21 cellular contexts compared by ENCODE assay signal in the genomic region with DNA sequence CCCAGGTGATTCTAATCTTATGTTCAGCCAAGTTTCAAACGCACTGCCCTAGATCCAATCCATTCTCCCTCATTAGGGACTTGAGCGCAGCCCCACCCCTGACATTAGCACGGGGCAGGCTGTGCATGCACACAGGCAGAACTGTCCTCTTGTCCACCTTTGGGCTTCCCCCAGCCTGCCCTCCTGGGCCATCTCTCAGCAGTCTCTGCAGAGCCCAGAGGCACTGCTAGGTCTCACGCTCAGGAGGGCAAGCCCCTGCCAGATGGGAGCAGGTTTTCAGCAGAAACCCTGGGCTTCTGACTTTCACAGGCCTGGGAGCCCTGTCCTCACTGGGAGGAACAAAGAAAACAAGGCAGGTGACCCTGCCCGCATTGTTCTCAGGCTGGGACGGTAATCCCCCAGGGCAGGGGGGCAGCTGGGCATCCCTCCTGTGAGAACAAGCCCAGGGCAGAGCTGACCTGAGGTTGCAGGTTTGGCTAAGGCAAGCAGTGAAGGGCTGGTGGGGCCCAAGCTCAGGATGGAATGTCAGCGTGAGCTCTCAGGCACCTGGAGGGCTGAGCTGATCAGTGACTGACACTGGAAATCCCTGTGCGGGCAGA. TPM values are rescaled to one million over a fixed set of nuclear protein-coding genes. Genes with fewer than 3 reads are reported as not detected.
DNase-seq lines count a peak whose midpoint lies in the region; ATAC-seq and TF ChIP-seq lines count a peak whose summit lies in the region.
"Had no signal": no experiment of that assay in that cellular context is flagged by ENCODE, and none has a peak within 500 bp of the region (broad histone marks: within the 10 kb centered on the region; RNA-seq: fewer than 3 reads in every experiment).

No MANE protein-coding gene starts in this region.

- no peaks in the 10 kb centered on the region for H3K79me2 ChIP-seq in trophoblast cell (ENCODE audit: control insufficient read depth, insufficient read depth, low read length, poor library complexity)

- H2BK5ac ChIP-seq in trophoblast cell (ENCODE audit: low read depth, low read length, poor library complexity), result no peak overlapping the region

- no peak for ATAC-seq in RWPE2 (ENCODE audit: low read depth)
- ATAC-seq in psoas muscle, result no peak
- ATAC-seq: activated T-helper 17 cell treated with anti-CD3 and anti-CD28 coated beads, Interleukin-2, amount 50 U/mL, for 72 hours; left lobe of liver; natural killer cell had no signal

- H4K8ac ChIP-seq in trophoblast cell (ENCODE audit: low read depth, low read length), result no peak overlapping the region

- H3K27ac ChIP-seq in RWPE2 (ENCODE audit: poor library complexity, severe bottlenecking) (peak overlapping the region; percentile 74), trophoblast cell (ENCODE audit: low read depth, low read length) (no peak overlapping the region), brain microvascular endothelial cell (no peak overlapping the region), psoas muscle (no peak overlapping the region)
- H3K27ac ChIP-seq: adrenal gland, right atrium auricular region, VCaP had no signal

- no peak overlapping the region for H3K18ac ChIP-seq in trophoblast cell (ENCODE audit: low read length)

- H3K9me3 ChIP-seq in RWPE2 (ENCODE audit: severe bottlenecking), result no peaks in the 10 kb centered on the region
- H3K9me3 ChIP-seq in trophoblast cell (ENCODE audit: insufficient read depth, low read depth, low read length), result no peaks in the 10 kb centered on the region
- no peaks in the 10 kb centered on the region for H3K9me3 ChIP-seq in psoas muscle
- H3K9me3 ChIP-seq: adrenal gland, right atrium auricular region had no signal

- H2BK120ac ChIP-seq in trophoblast cell (ENCODE audit: insufficient read depth, low read length, poor library complexity), result no peak overlapping the region

- intact Hi-C loops in psoas muscle (cut with DNase I), result no loop called here

- H4K12ac ChIP-seq in trophoblast cell (ENCODE audit: low read depth, low read length), result no peak overlapping the region

- H3K27me3 ChIP-seq in H7 (ENCODE audit: control insufficient read depth, insufficient read depth, low read length) (no peaks in the 10 kb centered on the region), RWPE2 (ENCODE audit: insufficient read depth, poor library complexity, severe bottlenecking) (no peaks in the 10 kb centered on the region), trophoblast cell (ENCODE audit: insufficient read depth, low read length) (no peaks in the 10 kb centered on the region), brain microvascular endothelial cell (replicated peaks) (no peaks in the 10 kb centered on the region), psoas muscle (ENCODE audit: insufficient read depth in 3 of 3, low read length in 2 of 3) (no peaks in the 10 kb centered on the region)
- H3K27me3 ChIP-seq: adrenal gland, right atrium auricular region had no signal

- no peak overlapping the region for H3K14ac ChIP-seq in trophoblast cell (ENCODE audit: low read length)

- TF ChIP-seq CTCF in RWPE2 (IDR thresholded peaks at IDR 0.05; ENCODE audit: poor library complexity, severe bottlenecking), result no peak
- no peak for TF ChIP-seq CTCF in brain microvascular endothelial cell (IDR thresholded peaks at IDR 0.05; ENCODE audit: low read depth, low read length, missing control alignments)
- no peak for TF ChIP-seq CTCF in psoas muscle (IDR thresholded peaks at IDR 0.05)

- H3K9ac ChIP-seq in trophoblast cell (ENCODE audit: low read length), result no peak overlapping the region

- H4K91ac ChIP-seq in trophoblast cell (ENCODE audit: low read depth, low read length), result peak overlapping the region; percentile 11

- H3K79me1 ChIP-seq in trophoblast cell (ENCODE audit: low read length), result peaks cover 2% of the 10 kb centered on the region

- H2AFZ ChIP-seq in trophoblast cell (ENCODE audit: insufficient read depth, low read length, poor library complexity), result no peak overlapping the region

- DNase-seq in H7, result peak; percentile 94
- DNase-seq in RWPE2 (ENCODE audit: low spot score), result no peak
- DNase-seq in iPS-NIHi7 (ENCODE audit: extremely low spot score), result peak; percentile 69
- peak; percentile 29 to 39 for DNase-seq in trophoblast cell
- no peak for DNase-seq in brain microvascular endothelial cell
- no peak for DNase-seq in SW 1271 (lab: John Stamatoyannopoulos, UW)
- DNase-seq in activated CD4-positive, CD25-positive, alpha-beta regulatory T cell (lab: John Stamatoyannopoulos, UW), result no peak
- no peak for DNase-seq in psoas muscle
- DNase-seq: activated CD8-positive, alpha-beta memory T cell treated with anti-CD3 and anti-CD28 coated beads for 24 hours; adrenal gland; caudate nucleus; COR-L47; effector CD8-positive, alpha-beta T cell; natural killer cell; NCI-H69; RPMI8226; stimulated activated CD4-positive, alpha-beta T cell treated with anti-CD3 and anti-CD28 coated beads, Interleukin-1b, Interleukin-23, amount 100 ng/mL, for 48 hours had no signal

- WGBS in trophoblast cell (ENCODE audit: extremely low coverage, insufficient coverage, insufficient read length), result no CpG with 5 or more reads among the region's 8 CpGs
- WGBS in psoas muscle, 3 donors, result 80 to 90% (median 86%) methylated on average over 8 of the region's 8 CpGs

- no peak overlapping the region for H2AK5ac ChIP-seq in trophoblast cell (ENCODE audit: low read length)

- no peak overlapping the region for H3K4ac ChIP-seq in trophoblast cell (ENCODE audit: low read depth, low read length)

- no peak overlapping the region for H3K23ac ChIP-seq in trophoblast cell (ENCODE audit: low read length)

- in situ Hi-C loops in brain microvascular endothelial cell (cut with HindIII; ENCODE audit: low pct_ligation_motif_present, low sequenced_read_pairs), result no loop called here

- H2BK12ac ChIP-seq in trophoblast cell (ENCODE audit: low read length), result no peak overlapping the region

- H3K4me2 ChIP-seq in trophoblast cell (ENCODE audit: low read length), result no peak overlapping the region

- peaks cover 27% of the 10 kb centered on the region for H3K4me1 ChIP-seq in RWPE2 (ENCODE audit: insufficient read depth, poor library complexity, severe bottlenecking)
- H3K4me1 ChIP-seq in trophoblast cell (ENCODE audit: control insufficient read depth in 1 of 2, insufficient read depth in 2 of 2, low read length in 2 of 2), result peaks cover 37 to 50% of the 10 kb centered on the region in 2 experiments
- no peaks in the 10 kb centered on the region for H3K4me1 ChIP-seq in psoas muscle
- H3K4me1 ChIP-seq: right atrium auricular region had no signal

- no peaks in the 10 kb centered on the region; the same call in 1 of the 2 replicates for H3K36me3 ChIP-seq in H7 (replicated peaks; ENCODE audit: control insufficient read depth, insufficient read depth, low read length)
- no peaks in the 10 kb centered on the region for H3K36me3 ChIP-seq in RWPE2 (ENCODE audit: low read depth)
- H3K36me3 ChIP-seq in trophoblast cell (ENCODE audit: control insufficient read depth in 1 of 2, insufficient read depth in 2 of 2, low read length in 2 of 2), result no peaks in the 10 kb centered on the region
- H3K36me3 ChIP-seq in brain microvascular endothelial cell (replicated peaks), result no peaks in the 10 kb centered on the region
- no peaks in the 10 kb centered on the region for H3K36me3 ChIP-seq in psoas muscle (ENCODE audit: insufficient read depth in 1 of 2, low read depth in 1 of 2)
- H3K36me3 ChIP-seq: adrenal gland, right atrium auricular region had no signal

- no peak overlapping the region for H3K4me3 ChIP-seq in H7 (ENCODE audit: insufficient read depth, low read depth, low read length)
- no peak overlapping the region for H3K4me3 ChIP-seq in RWPE2 (ENCODE audit: severe bottlenecking)
- H3K4me3 ChIP-seq in trophoblast cell (ENCODE audit: low read depth, low read length), result no peak overlapping the region
- no peak overlapping the region for H3K4me3 ChIP-seq in brain microvascular endothelial cell (ENCODE audit: low read depth, low read length)
- no peak overlapping the region for H3K4me3 ChIP-seq in psoas muscle
- H3K4me3 ChIP-seq: adrenal gland, right atrium auricular region had no signal

RNA-seq across cellular contexts. Expression of a gene that starts 24.5 kb away (rescaled TPM):
- 23.8 and 30.1 TPM in 2 replicates for total RNA-seq in H7 (2014; rRNA removed; shearing (Covaris generic))
- polyA plus RNA-seq in trophoblast cell (2013), result 0.89 and 1.0 TPM in 2 replicates
- total RNA-seq in psoas muscle, result under 1 TPM; 0.06 to 0.24 (median 0.10) TPM
- polyA plus RNA-seq in psoas muscle, result under 1 TPM in 2 of 3 donors, not detected in 1; 0.06 to 0.12 TPM

Comparison
In these comparisons a context has a peak if more than half of its experiments do, and no peak if none do; other contexts are left out.
1. DNase-seq: peak in H7 (single experiment), iPS-NIHi7 (single experiment) and trophoblast cell (2 of 2); none in RWPE2 (single experiment), brain microvascular endothelial cell (single experiment), SW 1271 (0 of 2), activated CD4-positive, CD25-positive, alpha-beta regulatory T cell (0 of 4) and psoas muscle (0 of 2).
2. RNA of a gene that starts 24.5 kb away (total RNA-seq): 23.8 to 30.1 TPM in H7; 0.06 to 0.24 TPM in psoas muscle; every median in the first group is over 10 times any median in the second.